Comparison of ENCODE assay signal across 21 cellular contexts in genomic region chr12:88519802-88520435, GRCh38.
DNase-seq lines count a peak whose midpoint lies in the region; ATAC-seq and TF ChIP-seq lines count a peak whose summit lies in the region.
"Had no signal": no experiment of that assay in that cellular context is flagged by ENCODE, and none has a peak within 500 bp of the region (broad histone marks: within the 10 kb centered on the region; RNA-seq: fewer than 3 reads in every experiment).

No MANE protein-coding gene starts in this region.

- ATAC-seq in foreskin keratinocyte, result peak; percentile 71
- ATAC-seq in sciatic nerve, result peak; percentile 18
- no peak for ATAC-seq in HG03469 (IDR thresholded peaks at IDR 0.05; ENCODE audit: unreplicated experiment)
- ATAC-seq: K562 had no signal

- H3K9ac ChIP-seq in adipocyte (ENCODE audit: low read length) (no peak overlapping the region), endodermal cell (ENCODE audit: extremely low read depth, low read length, poor library complexity, severe bottlenecking) (no peak overlapping the region)
- H3K9ac ChIP-seq: parathyroid adenoma had no signal

- peak overlapping the region; percentile 14 for H3K27ac ChIP-seq in foreskin keratinocyte
- H3K27ac ChIP-seq in endodermal cell (ENCODE audit: low read depth, low read length), result no peak overlapping the region
- H3K27ac ChIP-seq: HL-60, parathyroid adenoma, PC-9, spleen, VCaP had no signal

- POLR2A ChIA-PET in HEK293T (lab: Yijun Ruan, JAX), result no interaction called here

- CTCF ChIA-PET in HEK293T (lab: Yijun Ruan, JAX), result no interaction called here

- H3K36me3 ChIP-seq in adipocyte (ENCODE audit: control insufficient read depth, insufficient read depth, low read length, severe bottlenecking), result peaks cover 18% of the 10 kb centered on the region
- H3K36me3 ChIP-seq in endodermal cell (ENCODE audit: control insufficient read depth, insufficient read depth, low read length), result no peaks in the 10 kb centered on the region
- H3K36me3 ChIP-seq: spleen had no signal

- H3K27ac Mint-ChIP-seq in endodermal cell, result no peak overlapping the region

- H3K27me3 ChIP-seq in adipocyte (replicated peaks; ENCODE audit: control insufficient read depth, insufficient read depth, low read length), result no peaks in the 10 kb centered on the region
- no peaks in the 10 kb centered on the region for H3K27me3 ChIP-seq in foreskin keratinocyte
- H3K27me3 ChIP-seq in endodermal cell (ENCODE audit: control insufficient read depth, insufficient read depth, low read length, poor library complexity, severe bottlenecking), result no peaks in the 10 kb centered on the region
- H3K27me3 ChIP-seq: spleen had no signal

- H3K36me3 Mint-ChIP-seq in endodermal cell (ENCODE audit: low read depth), result peaks cover 4% of the 10 kb centered on the region

- peaks cover 2% of the 10 kb centered on the region for H3K4me1 Mint-ChIP-seq in endodermal cell

- H3K9me3 ChIP-seq in adipocyte (ENCODE audit: control insufficient read depth, low read length) (no peaks in the 10 kb centered on the region), endodermal cell (ENCODE audit: control insufficient read depth, low read length) (no peaks in the 10 kb centered on the region)
- H3K9me3 ChIP-seq: spleen had no signal

- H3K4me1 ChIP-seq in adipocyte (ENCODE audit: control insufficient read depth, insufficient read depth, low read length) (peaks cover 22% of the 10 kb centered on the region), foreskin keratinocyte (peaks cover 13% of the 10 kb centered on the region), endodermal cell (ENCODE audit: control insufficient read depth, insufficient read depth, low read length) (no peaks in the 10 kb centered on the region)
- H3K4me1 ChIP-seq: parathyroid adenoma, spleen had no signal

- no peak for TF ChIP-seq CTCF in foreskin keratinocyte (conservative IDR thresholded peaks at IDR 0.05)
- no peak for TF ChIP-seq CTCF in endodermal cell (conservative IDR thresholded peaks at IDR 0.05)

- DNase-seq in HEK293T (ENCODE audit: extremely low spot score) (no peak), adipocyte (ENCODE audit: low read depth) (peak; percentile 19), foreskin keratinocyte (peak; percentile 84 to 89), sciatic nerve (ENCODE audit: low spot score) (no peak), endodermal cell (no peak), NCI-H1436 (lab: John Stamatoyannopoulos, UW) (no peak), cortex of kidney (lab: John Stamatoyannopoulos, UW) (no peak)
- DNase-seq: activated CD4-positive, alpha-beta T cell treated with anti-CD3 and anti-CD28 coated beads, Interleukin-2, amount 50 U/mL, for 48 hours; activated naive CD4-positive, alpha-beta T cell treated with Interleukin-2 at 50 U/mL for 16 hours; AML-193; hippocampal formation; NCI-H2107; NCI-H69; PC-9; spleen; SW 1271 had no signal

- no peak overlapping the region for H3K4me3 Mint-ChIP-seq in endodermal cell

- intact Hi-C loops in sciatic nerve (cut with DNase I), result no loop called here

- H3K4me3 ChIP-seq in adipocyte (ENCODE audit: low read length), result no peak overlapping the region
- no peak overlapping the region for H3K4me3 ChIP-seq in endodermal cell (ENCODE audit: low read length)
- H3K4me3 ChIP-seq: K562, PC-9, spleen had no signal

- H3K27me3 Mint-ChIP-seq in endodermal cell (ENCODE audit: insufficient read depth), result no peaks in the 10 kb centered on the region

- no peaks in the 10 kb centered on the region for H3K9me3 Mint-ChIP-seq in endodermal cell

- 71 to 78% methylated on average over 1 to 2 of the region's 3 CpGs for WGBS in endodermal cell (ENCODE audit: insufficient coverage in 1 of 2, insufficient read length in 1 of 2), 2 experiments

TF ChIP-seq in HEK293T, 16 proteins besides CTCF, POLR2A, EP300 and RAD21:
- TF ChIP-seq HDGF (IDR thresholded peaks at IDR 0.05; ENCODE audit: borderline replicate concordance) (no peak), ZNF384 (IDR thresholded peaks at IDR 0.05) (no peak), BHLHE40 (IDR thresholded peaks at IDR 0.05; ENCODE audit: borderline replicate concordance) (no peak), LEF1 (IDR thresholded peaks at IDR 0.05; ENCODE audit: borderline replicate concordance) (no peak), FOXA1 (IDR thresholded peaks at IDR 0.05) (no peak)
- TF ChIP-seq, protein P1, sequence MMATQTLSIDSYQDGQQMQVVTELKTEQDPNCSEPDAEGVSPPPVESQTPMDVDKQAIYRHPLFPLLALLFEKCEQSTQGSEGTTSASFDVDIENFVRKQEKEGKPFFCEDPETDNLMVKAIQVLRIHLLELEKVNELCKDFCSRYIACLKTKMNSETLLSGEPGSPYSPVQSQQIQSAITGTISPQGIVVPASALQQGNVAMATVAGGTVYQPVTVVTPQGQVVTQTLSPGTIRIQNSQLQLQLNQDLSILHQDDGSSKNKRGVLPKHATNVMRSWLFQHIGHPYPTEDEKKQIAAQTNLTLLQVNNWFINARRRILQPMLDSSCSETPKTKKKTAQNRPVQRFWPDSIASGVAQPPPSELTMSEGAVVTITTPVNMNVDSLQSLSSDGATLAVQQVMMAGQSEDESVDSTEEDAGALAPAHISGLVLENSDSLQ (IDR thresholded peaks at IDR 0.05), result 0 out of 2 replicates have a peak, but pooled peaks have one; percentile 12

Comparison
In these comparisons a context has a peak if more than half of its experiments do, and no peak if none do; other contexts are left out.
1. DNase-seq: peak in adipocyte (single experiment) and foreskin keratinocyte (2 of 2); none in HEK293T (single experiment), sciatic nerve (single experiment), endodermal cell (single experiment), NCI-H1436 (single experiment) and cortex of kidney (single experiment).